21 cellular contexts compared by ENCODE assay signal in genomic region chr6:17562636-17563035, GRCh38. TPM values are rescaled to one million over a fixed set of nuclear protein-coding genes. Genes with fewer than 3 reads are reported as not detected.
DNase-seq lines count a peak whose midpoint lies in the region; ATAC-seq, FAIRE-seq and TF ChIP-seq lines count a peak whose summit lies in the region.
"Had no signal": no experiment of that assay in that cellular context is flagged by ENCODE, and none has a peak within 500 bp of the region (broad histone marks: within the 10 kb centered on the region; RNA-seq: fewer than 3 reads in every experiment).

No MANE protein-coding gene starts in this region.

- no peaks in the 10 kb centered on the region for H3K27me3 Mint-ChIP-seq in endodermal cell (ENCODE audit: insufficient read depth)

- H3K4me1 Mint-ChIP-seq in endodermal cell: no peaks in the 10 kb centered on the region
- H3K4me1 Mint-ChIP-seq: B cell; CD4-positive, CD25-positive, alpha-beta regulatory T cell had no signal

- TF ChIP-seq CTCF in endodermal cell (conservative IDR thresholded peaks at IDR 0.05): no peak
- TF ChIP-seq CTCF in pancreas (IDR thresholded peaks at IDR 0.05): no peak

- intact Hi-C loops in pancreas (cut with DNase I): no loop called here

- H3K36me3 ChIP-seq in endodermal cell (ENCODE audit: control insufficient read depth, insufficient read depth, low read length): peaks cover 6% of the 10 kb centered on the region
- no peaks in the 10 kb centered on the region for H3K36me3 ChIP-seq in pancreas
- H3K36me3 ChIP-seq: BLaER1 had no signal

- H3K4me3 ChIP-seq in endodermal cell (ENCODE audit: low read length): peak overlapping the region; percentile 59
- H3K4me3 ChIP-seq in pancreas: no peak overlapping the region
- H3K4me3 ChIP-seq: BLaER1, GM23248 had no signal

- DNase-seq in GM12892 (ENCODE audit: insufficient read length): no peak
- DNase-seq in endodermal cell: no peak
- DNase-seq in pancreas: no peak
- DNase-seq in activated effector memory CD4-positive, alpha-beta T cell treated with Interleukin-2 at 50 U/mL for 16 hours: no peak
- DNase-seq in NCI-H1048 (lab: John Stamatoyannopoulos, UW): no peak
- DNase-seq: Caco-2; CD4-positive, CD25-positive, alpha-beta regulatory T cell; CD8-positive, alpha-beta T cell; DMS 273 treated with DMSO at 0.1 percent for 48 hours; DMS79; EL; GF-D8; GM23248; H7; HCEC 1CT had no signal

- peak; percentile 36 for FAIRE-seq in GM12892 (lab: Jason Lieb, UNC)
- peak; percentile 69 for FAIRE-seq in pancreas (lab: Jason Lieb, UNC)
- FAIRE-seq: D721Med, GM12891, H1 had no signal

- H3K27ac ChIP-seq in endodermal cell (ENCODE audit: low read depth, low read length): no peak overlapping the region
- H3K27ac ChIP-seq in pancreas: no peak overlapping the region
- H3K27ac ChIP-seq: BLaER1, GM23248 had no signal

- ATAC-seq in pancreas: no peak
- no peak for ATAC-seq in HG02938 (IDR thresholded peaks at IDR 0.05; ENCODE audit: unreplicated experiment)
- ATAC-seq: CD8-positive, alpha-beta T cell had no signal

- H3K27me3 ChIP-seq in endodermal cell (ENCODE audit: control insufficient read depth, insufficient read depth, low read length, poor library complexity, severe bottlenecking): no peaks in the 10 kb centered on the region
- H3K27me3 ChIP-seq in pancreas: no peaks in the 10 kb centered on the region
- H3K27me3 ChIP-seq: BLaER1 had no signal

- H3K27ac Mint-ChIP-seq in endodermal cell: no peak overlapping the region
- H3K27ac Mint-ChIP-seq: B cell; CD4-positive, CD25-positive, alpha-beta regulatory T cell; CD8-positive, alpha-beta T cell had no signal

- H3K36me3 Mint-ChIP-seq in endodermal cell (ENCODE audit: low read depth): peaks cover 16% of the 10 kb centered on the region
- H3K36me3 Mint-ChIP-seq: CD4-positive, CD25-positive, alpha-beta regulatory T cell; CD8-positive, alpha-beta T cell had no signal

- H3K4me3 Mint-ChIP-seq in endodermal cell: no peak overlapping the region
- H3K4me3 Mint-ChIP-seq: B cell; CD4-positive, CD25-positive, alpha-beta regulatory T cell; CD8-positive, alpha-beta T cell had no signal

- H3K9me3 Mint-ChIP-seq in endodermal cell: peaks cover 69% of the 10 kb centered on the region

- H3K9me3 ChIP-seq in endodermal cell (ENCODE audit: control insufficient read depth, low read length) (peaks cover 59% of the 10 kb centered on the region), pancreas (no peaks in the 10 kb centered on the region)

- TF ChIP-seq POLR2A in GM12892 (IDR thresholded peaks at IDR 0.05; ENCODE audit: low read depth, low read length): no peak

- 83 to 88% methylated on average over 2 to 3 of the region's 3 CpGs for WGBS in endodermal cell (ENCODE audit: insufficient coverage in 1 of 2, insufficient read length in 1 of 2), 2 experiments
- 74 to 79% methylated on average over 3 of the region's 3 CpGs for WGBS in pancreas, 2 donors

- no peak overlapping the region for H3K9ac ChIP-seq in endodermal cell (ENCODE audit: extremely low read depth, low read length, poor library complexity, severe bottlenecking)
- H3K9ac ChIP-seq: BLaER1, GM23248 had no signal

- H3K4me1 ChIP-seq in endodermal cell (ENCODE audit: control insufficient read depth, insufficient read depth, low read length) (no peaks in the 10 kb centered on the region), pancreas (no peaks in the 10 kb centered on the region)
- H3K4me1 ChIP-seq: BLaER1, Caco-2 had no signal

RNA-seq across cellular contexts. Expression of gene FAM8A1, which starts 37.5 kb away (rescaled TPM):
- 4.7 TPM for polyA plus RNA-seq in GM12892 (2012; ENCODE audit: missing spikeins)
- 10 to 100 TPM; 10.4 to 12.1 TPM for total RNA-seq in endodermal cell
- polyA plus RNA-seq in endodermal cell (2013, experiment 1 of 2): 18.1 TPM
- 15.4 TPM for polyA plus RNA-seq in endodermal cell (2013, experiment 2 of 2)
- total RNA-seq in pancreas: 10 to 100 TPM in 5 of 6 donors, 1 to 10 TPM in 1; 9.8 to 15.9 (median 12.0) TPM
- polyA plus RNA-seq in pancreas: 10 to 100 TPM in 1 of 2 donors, 1 to 10 TPM in 1; 4.7 to 11.4 TPM
